Comparison of ENCODE assay signal across 27 cellular contexts in genomic region chr2:145283131-145283530, GRCh38.
"Had no signal": no experiment of that assay in that cellular context is flagged by ENCODE, and none has a peak within 500 bp of the region (broad histone marks: within the 10 kb centered on the region; RNA-seq: fewer than 3 reads in every experiment).

No MANE protein-coding gene starts in this region.

- H3K79me2 ChIP-seq: parathyroid adenoma had no signal

- H3K27me3 ChIP-seq: left lung, neutrophil, right lobe of liver, suprapubic skin, transverse colon, upper lobe of right lung, uterus had no signal

- H3K4me1 ChIP-seq: heart right ventricle, left lung, parathyroid adenoma, right lobe of liver, transverse colon, upper lobe of right lung, uterus had no signal

- H3K9me3 ChIP-seq: left lung, mucosa of descending colon, neutrophil, right lobe of liver, suprapubic skin, transverse colon, upper lobe of right lung, uterus had no signal

- H3K36me3 ChIP-seq: heart right ventricle, left lung, neutrophil, right lobe of liver, suprapubic skin, transverse colon, upper lobe of right lung, uterus had no signal

- H3K4me1 Mint-ChIP-seq: naive B cell; stimulated activated naive CD8-positive, alpha-beta T cell treated with anti-CD3 and anti-CD28 coated beads, Interleukin-15, amount 100 ng/mL, for 72 hours had no signal

- H2AFZ ChIP-seq: parathyroid adenoma had no signal

- H3K27me3 Mint-ChIP-seq: naive B cell, progenitor cell of endocrine pancreas had no signal

- ATAC-seq: effector memory CD8-positive, alpha-beta T cell; foreskin keratinocyte; heart right ventricle; left cardiac atrium; left lung; mucosa of descending colon; natural killer cell treated with Interleukin-12 subunit alpha and Interleukin-12 subunit beta and Interleukin-15 and Interleukin-18, amount 100 ng/mL, for 72 hours; right lobe of liver; stimulated activated naive CD8-positive, alpha-beta T cell treated with anti-CD3 and anti-CD28 coated beads, Interleukin-15, amount 100 ng/mL, for 72 hours; upper lobe of right lung had no signal

- H3K9me3 Mint-ChIP-seq: effector memory CD8-positive, alpha-beta T cell; natural killer cell treated with Interleukin-12 subunit alpha and Interleukin-12 subunit beta and Interleukin-15 and Interleukin-18, amount 100 ng/mL, for 72 hours; stimulated activated naive CD8-positive, alpha-beta T cell treated with anti-CD3 and anti-CD28 coated beads, Interleukin-15, amount 100 ng/mL, for 72 hours had no signal

- H3K4me3 ChIP-seq: heart right ventricle, left lung, mucosa of descending colon, right lobe of liver, suprapubic skin, transverse colon, upper lobe of right lung, uterus had no signal

- H3K9ac ChIP-seq: parathyroid adenoma had no signal

- H3K4me3 Mint-ChIP-seq: effector memory CD8-positive, alpha-beta T cell; mesothelial cell of epicardium; naive B cell; natural killer cell treated with Interleukin-12 subunit alpha and Interleukin-12 subunit beta and Interleukin-15 and Interleukin-18, amount 100 ng/mL, for 72 hours; neural crest cell; stimulated activated naive CD8-positive, alpha-beta T cell treated with anti-CD3 and anti-CD28 coated beads, Interleukin-15, amount 100 ng/mL, for 72 hours had no signal

- DNase-seq: cortex of kidney; effector memory CD8-positive, alpha-beta T cell; foreskin keratinocyte; glutamatergic neuron; heart right ventricle; hippocampal formation; left cardiac atrium; left lung; mesenchymal stem cell; mucosa of descending colon; naive B cell; right lobe of liver; small intestine; stimulated activated CD4-positive, alpha-beta T cell treated with anti-CD3 and anti-CD28 coated beads, Interleukin-15, amount 100 ng/mL, for 24 hours; stimulated activated CD4-positive, alpha-beta T cell treated with anti-CD3 and anti-CD28 coated beads, Interleukin-2, amount 100 ng/mL, for 48 hours; stimulated activated naive CD4-positive, alpha-beta T cell; stimulated activated naive CD8-positive, alpha-beta T cell treated with anti-CD3 and anti-CD28 coated beads, Interleukin-15, amount 100 ng/mL, for 72 hours; transverse colon; upper lobe of right lung; uterus had no signal

- H3K27ac ChIP-seq: foreskin keratinocyte, heart right ventricle, left lung, neutrophil, parathyroid adenoma, right lobe of liver, suprapubic skin, transverse colon, upper lobe of right lung, uterus had no signal

- H3K36me3 Mint-ChIP-seq: naive B cell; natural killer cell treated with Interleukin-12 subunit alpha and Interleukin-12 subunit beta and Interleukin-15 and Interleukin-18, amount 100 ng/mL, for 72 hours had no signal

- H3K27ac Mint-ChIP-seq: effector memory CD8-positive, alpha-beta T cell; mesothelial cell of epicardium; natural killer cell treated with Interleukin-12 subunit alpha and Interleukin-12 subunit beta and Interleukin-15 and Interleukin-18, amount 100 ng/mL, for 72 hours; progenitor cell of endocrine pancreas had no signal
